ENCODE assay signal across 29 cellular contexts in genomic region chr2:22282902-22283301, GRCh38.
A peak's percentile ranks its signal among the peaks of the same experiment; 100 is the strongest.
DNase-seq lines count a peak whose midpoint lies in the region; ATAC-seq, FAIRE-seq and TF ChIP-seq lines count a peak whose summit lies in the region.
"Had no signal": no experiment of that assay in that cellular context is flagged by ENCODE, and none has a peak within 500 bp of the region (broad histone marks: within the 10 kb centered on the region; RNA-seq: fewer than 3 reads in every experiment).

No MANE protein-coding gene starts in this region.

- H3K79me2 ChIP-seq in H1 (ENCODE audit: control insufficient read depth in 1 of 2, insufficient read depth in 2 of 2, low read length in 2 of 2) = no peaks in the 10 kb centered on the region

- H4K5ac ChIP-seq in H1 (ENCODE audit: insufficient read length, low read depth, low read length) = no peak overlapping the region

- no peaks in the 10 kb centered on the region for H4K20me1 ChIP-seq in H1 (replicated peaks in 1 of 2; ENCODE audit: control insufficient read depth in 1 of 2, insufficient read depth in 2 of 2, low read length in 2 of 2)

- no peak overlapping the region for H3K18ac ChIP-seq in H1 (ENCODE audit: extremely low read depth, low read length)

- H4K91ac ChIP-seq in H1 (replicated peaks; ENCODE audit: insufficient read length, low read length) = no peak overlapping the region

- H2BK120ac ChIP-seq in H1 (replicated peaks; ENCODE audit: low read depth, low read length) = no peak overlapping the region

- CTCF ChIA-PET in H1 (lab: Charles Lee; ENCODE audit: partially characterized antibody) = interaction anchor here (0.7 to 1.8 kb wide), 2 partner anchors 9 to 73 kb away, joined by 3 to 5 read pairs; no protein-coding TSS in a partner anchor

- H3K79me1 ChIP-seq in H1 (ENCODE audit: low read depth, low read length) = no peaks in the 10 kb centered on the region

- H4K8ac ChIP-seq in H1 (ENCODE audit: extremely low read depth, insufficient read depth, low read length) = no peak overlapping the region

- no peak overlapping the region for H2BK12ac ChIP-seq in H1 (ENCODE audit: low read depth, low read length)

- intact Hi-C loops in right cardiac atrium (cut with DNase I) = no loop called here
- intact Hi-C loops in heart left ventricle (cut with DNase I) = no loop called here
- intact Hi-C loops in spleen (cut with DNase I; ENCODE audit: low total_unique reads) = no loop called here

- no peak overlapping the region for H3K14ac ChIP-seq in H1 (ENCODE audit: insufficient read length)

- H3K27ac ChIP-seq in right cardiac atrium (ENCODE audit: low read length) (no peak overlapping the region), heart left ventricle (no peak overlapping the region), H1 (ENCODE audit: low read depth, low read length) (no peak overlapping the region), spleen (no peak overlapping the region)
- H3K27ac ChIP-seq: Peyer's patch had no signal

- TF ChIP-seq EP300 in H1 (IDR thresholded peaks at IDR 0.05; ENCODE audit: borderline replicate concordance in 1 of 2, low read depth in 2 of 2, low read length in 2 of 2) = no peak

- WGBS in right cardiac atrium = 59% methylated on average over 7 of the region's 7 CpGs
- WGBS in heart left ventricle, 4 donors = 62 to 71% (median 67%) methylated on average over 7 of the region's 7 CpGs
- WGBS in H1 (ENCODE audit: extremely low coverage in 1 of 2, insufficient coverage in 1 of 2, insufficient read length in 1 of 2, insufficient replicate concordance in 2 of 2, low coverage in 1 of 2, low lambda C conversion rate in 2 of 2, missing lambda C conversion rate in 1 of 2), 2 experiments = 90% methylated on average over 7 of the region's 7 CpGs; no CpG with 5 or more reads in 1 of the 2 experiments
- WGBS in spleen, 5 donors = 76 to 85% (median 76%) methylated on average over 7 of the region's 7 CpGs

- no peak overlapping the region for H2BK5ac ChIP-seq in H1 (ENCODE audit: low read depth, low read length)

- H3K4me1 ChIP-seq in right cardiac atrium (ENCODE audit: control insufficient read depth, insufficient read depth, low read length) (peaks cover 3% of the 10 kb centered on the region), heart left ventricle (peaks cover 0 to 20% (median 2%) of the 10 kb centered on the region in 12 donors), H1 (replicated peaks in 1 of 4; ENCODE audit: control insufficient read depth in 3 of 4, insufficient read depth in 4 of 4, low read length in 3 of 4) (no peaks in the 10 kb centered on the region), spleen (no peaks in the 10 kb centered on the region)
- H3K4me1 ChIP-seq: Peyer's patch had no signal

- DNase-seq in right cardiac atrium (peak in 1 of 3 donors; percentile 10), heart left ventricle (no peak), NCI-H69 (lab: John Stamatoyannopoulos, UW) (peak; percentile 0), H1 (ENCODE audit: low read depth in 1 of 2, low spot score in 2 of 2) (no peak), retina (peak; percentile 19), spleen (no peak), HTR-8/SVneo (ENCODE audit: insufficient read length, low spot score) (no peak)
- DNase-seq: CD8-positive, alpha-beta memory T cell; DMS 273 treated with DMSO at 0.1 percent for 48 hours; DMS79; EL; GDM1; KG1; MG63; NCI-H1092 treated with DMSO at 0.1 percent for 48 hours; NCI-H1436; NCI-H187; NCI-H2081 treated with DMSO at 0.1 percent for 48 hours; NCI-H2227 treated with DMSO at 0.1 percent for 48 hours; NCI-H526 treated with DMSO at 0.1 percent for 48 hours; OCI-M1; Peyer's patch; SHP77 treated with DMSO at 0.1 percent for 48 hours; SK-N-SH; SW 1271 had no signal

- no peak overlapping the region for H3K9ac ChIP-seq in H1 (replicated peaks in 1 of 4; ENCODE audit: extremely low read depth in 1 of 4, low read depth in 3 of 4, low read length in 3 of 4)
- H3K9ac ChIP-seq: SK-N-SH had no signal

- H3K36me3 ChIP-seq in heart left ventricle (no peaks in the 10 kb centered on the region), H1 (ENCODE audit: control insufficient read depth in 2 of 4, insufficient read depth in 4 of 4, low read length in 3 of 4) (no peaks in the 10 kb centered on the region), spleen (no peaks in the 10 kb centered on the region)
- H3K36me3 ChIP-seq: MG63, Peyer's patch had no signal

- no peaks in the 10 kb centered on the region; the same call in 1 of the 2 replicates for H3K23me2 ChIP-seq in H1 (ENCODE audit: low read depth, low read length)

- no peak overlapping the region for H3K4me3 ChIP-seq in right cardiac atrium (ENCODE audit: low read length)
- H3K4me3 ChIP-seq in heart left ventricle = no peak overlapping the region
- no peak overlapping the region for H3K4me3 ChIP-seq in H1 (ENCODE audit: extremely low read depth in 1 of 4, insufficient read depth in 2 of 4, low read depth in 3 of 4, low read length in 4 of 4)
- H3K4me3 ChIP-seq in spleen = no peak overlapping the region
- H3K4me3 ChIP-seq: GM12878, MG63, Peyer's patch had no signal

- FAIRE-seq in H1 (lab: Jason Lieb, UNC) (no peak), HTR-8/SVneo (lab: Jason Lieb, UNC) (no peak)
- FAIRE-seq: A204.1, GM12878, H54 had no signal

- no peak overlapping the region for H2AK5ac ChIP-seq in H1 (ENCODE audit: low read depth, low read length)

- TF ChIP-seq RAD21 in H1 (IDR thresholded peaks at IDR 0.05 in 1 of 2, conservative IDR thresholded peaks at IDR 0.05 in 1 of 2; ENCODE audit: low read depth in 2 of 2, low read length in 2 of 2) = no peak

- no peaks in the 10 kb centered on the region for H3K9me3 ChIP-seq in right cardiac atrium (ENCODE audit: control insufficient read depth, low read length)
- no peaks in the 10 kb centered on the region for H3K9me3 ChIP-seq in heart left ventricle
- H3K9me3 ChIP-seq in H1 (ENCODE audit: insufficient read depth in 2 of 2, low read depth in 1 of 2, low read length in 1 of 2) = no peaks in the 10 kb centered on the region
- H3K9me3 ChIP-seq in spleen = no peaks in the 10 kb centered on the region
- H3K9me3 ChIP-seq: MG63, Peyer's patch, SK-N-SH had no signal

- TF ChIP-seq CTCF in heart left ventricle (IDR thresholded peaks at IDR 0.05) = no peak
- TF ChIP-seq CTCF in H1 (IDR thresholded peaks at IDR 0.05; ENCODE audit: control extremely low read depth in 1 of 3, insufficient read depth in 1 of 3, low read depth in 1 of 3, low read length in 3 of 3) = no peak
- no peak for TF ChIP-seq CTCF in spleen (IDR thresholded peaks at IDR 0.05 in 8 of 11, conservative IDR thresholded peaks at IDR 0.05 in 3 of 11)

- H3K4me2 ChIP-seq in H1 (ENCODE audit: insufficient read depth in 1 of 2, low read depth in 2 of 2, low read length in 2 of 2) = no peak overlapping the region
- H3K4me2 ChIP-seq: SK-N-SH had no signal

- H3K27me3 ChIP-seq in right cardiac atrium (ENCODE audit: control insufficient read depth, insufficient read depth) (no peaks in the 10 kb centered on the region), heart left ventricle (no peaks in the 10 kb centered on the region), H1 (replicated peaks in 1 of 4; ENCODE audit: control insufficient read depth in 3 of 4, extremely low read depth in 1 of 4, insufficient read depth in 3 of 4, low read length in 3 of 4) (no peaks in the 10 kb centered on the region), spleen (replicated peaks in 1 of 7) (no peaks in the 10 kb centered on the region)
- H3K27me3 ChIP-seq: MG63, Peyer's patch had no signal

- no peak overlapping the region for H3K4ac ChIP-seq in H1 (replicated peaks; ENCODE audit: insufficient read length, low read depth, low read length)

- POLR2A ChIA-PET in H1 (lab: Charles Lee; ENCODE audit: partially characterized antibody) = no interaction called here

- no peak overlapping the region for H3K23ac ChIP-seq in H1 (ENCODE audit: insufficient read length)

- no peak overlapping the region for H3K56ac ChIP-seq in H1 (replicated peaks; ENCODE audit: insufficient read length, low read depth, low read length)

- TF ChIP-seq POLR2A in heart left ventricle (IDR thresholded peaks at IDR 0.05) (no peak), H1 (IDR thresholded peaks at IDR 0.05; ENCODE audit: control extremely low read depth in 1 of 2, low read depth in 2 of 2, low read length in 2 of 2) (no peak), spleen (IDR thresholded peaks at IDR 0.05) (no peak)

- ATAC-seq in right cardiac atrium (peak; percentile 57 to 64), heart left ventricle (no peak), HG03342 (IDR thresholded peaks at IDR 0.05; ENCODE audit: unreplicated experiment) (no peak)
- ATAC-seq: GM12878 had no signal

- H2BK15ac ChIP-seq in H1 (ENCODE audit: low read length) = no peak overlapping the region

- no peak overlapping the region for H2BK20ac ChIP-seq in H1 (ENCODE audit: low read length)

- peak overlapping the region; percentile 31; the same call in 1 of the 2 replicates for H2AFZ ChIP-seq in H1 (ENCODE audit: low read length)

TF ChIP-seq in H1, 55 proteins besides CTCF, POLR2A, EP300 and RAD21:
- no peak for TF ChIP-seq BRCA1 (IDR thresholded peaks at IDR 0.05; ENCODE audit: low read depth, low read length)
- TF ChIP-seq SP4 (IDR thresholded peaks at IDR 0.05; ENCODE audit: low read length) = no peak
- TF ChIP-seq KDM1A (IDR thresholded peaks at IDR 0.05; ENCODE audit: borderline replicate concordance, low read length) = no peak
- no peak for TF ChIP-seq NRF1 (IDR thresholded peaks at IDR 0.05; ENCODE audit: low read depth, low read length)
- no peak for TF ChIP-seq CHD1 (IDR thresholded peaks at IDR 0.05; ENCODE audit: low read depth, low read length)
- no peak for TF ChIP-seq ATF2 (IDR thresholded peaks at IDR 0.05; ENCODE audit: low read length)
- TF ChIP-seq SIRT6 (IDR thresholded peaks at IDR 0.05; ENCODE audit: low read length) = no peak
- no peak for TF ChIP-seq SRF (IDR thresholded peaks at IDR 0.05; ENCODE audit: low read depth, low read length)
- TF ChIP-seq SP1 (IDR thresholded peaks at IDR 0.05; ENCODE audit: low read depth, low read length) = no peak
- no peak for TF ChIP-seq FOSL1 (IDR thresholded peaks at IDR 0.05; ENCODE audit: insufficient read depth, low read depth, low read length)
- TF ChIP-seq CBX5 (IDR thresholded peaks at IDR 0.05; ENCODE audit: low read depth, low read length) = no peak

Comparison
In these comparisons a context has a peak if more than half of its experiments do, and no peak if none do; other contexts are left out.
1. ATAC-seq: peak in right cardiac atrium (2 of 2); none in heart left ventricle (0 of 4) and HG03342 (single experiment).
2. DNase-seq: peak in NCI-H69 (single experiment) and retina (single experiment); none in heart left ventricle (0 of 5), H1 (0 of 2), spleen (single experiment) and HTR-8/SVneo (single experiment).